ENCODE assay signal across 1 cellular context in genomic region chr3:189982299-189982945, GRCh38.
TF ChIP-seq lines count a peak whose summit lies in the region.

No MANE protein-coding gene starts in this region.

TF ChIP-seq in H1, 55 proteins besides CTCF, POLR2A, EP300 and RAD21:
- no peak for TF ChIP-seq CHD2 (IDR thresholded peaks at IDR 0.05; ENCODE audit: low read length)
- TF ChIP-seq E2F6 (IDR thresholded peaks at IDR 0.05) = no peak
- TF ChIP-seq KDM4A (IDR thresholded peaks at IDR 0.05; ENCODE audit: low read depth, low read length, severe bottlenecking) = no peak
- no peak for TF ChIP-seq BCL11A (IDR thresholded peaks at IDR 0.05; ENCODE audit: low read depth in 2 of 2, low read length in 2 of 2)
- TF ChIP-seq NANOG (IDR thresholded peaks at IDR 0.05; ENCODE audit: insufficient read depth, low read depth, low read length, poor library complexity, severe bottlenecking) = no peak
- no peak for TF ChIP-seq ASH2L (IDR thresholded peaks at IDR 0.05; ENCODE audit: low read length)
- no peak for TF ChIP-seq CHD7 (IDR thresholded peaks at IDR 0.05; ENCODE audit: insufficient replicate concordance, low read length)
- TF ChIP-seq RBBP5 (IDR thresholded peaks at IDR 0.05; ENCODE audit: borderline replicate concordance, low read depth, low read length) = no peak
